Comparison of ENCODE assay signal across 29 cellular contexts in genomic region chr16:19710991-19711545, GRCh38. TPM values are rescaled to one million over a fixed set of nuclear protein-coding genes. Genes with fewer than 3 reads are reported as not detected.
DNase-seq lines count a peak whose midpoint lies in the region; ATAC-seq, FAIRE-seq and TF ChIP-seq lines count a peak whose summit lies in the region.
"Had no signal": no experiment of that assay in that cellular context is flagged by ENCODE, and none has a peak within 500 bp of the region (broad histone marks: within the 10 kb centered on the region; RNA-seq: fewer than 3 reads in every experiment).

No MANE protein-coding gene starts in this region.

- H3K14ac ChIP-seq in H1 (ENCODE audit: insufficient read length): no peak overlapping the region

- peak overlapping the region; percentile 37 to 40; a peak in 3 of 4 replicates for H3K4me2 ChIP-seq in H1 (ENCODE audit: insufficient read depth in 1 of 2, low read depth in 2 of 2, low read length in 2 of 2)
- H3K4me2 ChIP-seq: A549, SK-N-SH had no signal

- H3K4me3 Mint-ChIP-seq in activated CD4-positive, alpha-beta T cell treated with anti-CD3 and anti-CD28 coated beads, Interleukin-2, amount 10 ng/mL, durations not matched to agents 24 days and 14 days: no peak overlapping the region
- H3K4me3 Mint-ChIP-seq in chondrocyte (ENCODE audit: unreplicated experiment): no peak overlapping the region
- H3K4me3 Mint-ChIP-seq: brain; immature natural killer cell; stimulated activated naive CD8-positive, alpha-beta T cell treated with anti-CD3 and anti-CD28 coated beads, Interleukin-15, Interleukin-2, amounts not matched to agents 100 ng/mL and 50 ng/mL, for 24 hours; T-helper 2 cell treated with Interferon-gamma antibody and Interleukin-4, amounts not matched to agents 5 μg/mL and 100 μg/mL, for 36 hours had no signal

- H3K36me3 ChIP-seq in right atrium auricular region (peaks cover 27% of the 10 kb centered on the region), H1 (ENCODE audit: control insufficient read depth in 2 of 4, insufficient read depth in 4 of 4, low read length in 3 of 4) (peaks cover 26 to 83% (median 44%) of the 10 kb centered on the region in 4 experiments; a peak in 7 of 8 replicates)

- TF ChIP-seq CTCF in right atrium auricular region (IDR thresholded peaks at IDR 0.05) (no peak), H1 (IDR thresholded peaks at IDR 0.05; ENCODE audit: control extremely low read depth in 1 of 3, insufficient read depth in 1 of 3, low read depth in 1 of 3, low read length in 3 of 3) (no peak), D721Med (IDR thresholded peaks at IDR 0.05; ENCODE audit: insufficient read depth, missing control alignments) (no peak), chondrocyte (IDR thresholded peaks at IDR 0.05) (no peak)

- no peak overlapping the region for H2BK15ac ChIP-seq in H1 (ENCODE audit: low read length)

- no peak overlapping the region for H3K23ac ChIP-seq in H1 (ENCODE audit: insufficient read length)

- peaks cover 27% of the 10 kb centered on the region for H3K36me3 Mint-ChIP-seq in activated CD4-positive, alpha-beta T cell treated with anti-CD3 and anti-CD28 coated beads, Interleukin-2, amount 10 ng/mL, durations not matched to agents 24 days and 14 days (ENCODE audit: low read depth)
- peaks cover 14% of the 10 kb centered on the region for H3K36me3 Mint-ChIP-seq in chondrocyte (ENCODE audit: low read depth)

- H3K9me3 Mint-ChIP-seq in activated CD4-positive, alpha-beta T cell treated with anti-CD3 and anti-CD28 coated beads, Interleukin-2, amount 10 ng/mL, durations not matched to agents 24 days and 14 days: no peaks in the 10 kb centered on the region
- no peaks in the 10 kb centered on the region for H3K9me3 Mint-ChIP-seq in chondrocyte (ENCODE audit: low read depth)
- H3K9me3 Mint-ChIP-seq: brain; immature natural killer cell; stimulated activated naive CD8-positive, alpha-beta T cell treated with anti-CD3 and anti-CD28 coated beads, Interleukin-15, Interleukin-2, amounts not matched to agents 100 ng/mL and 50 ng/mL, for 24 hours; T-helper 2 cell treated with Interferon-gamma antibody and Interleukin-4, amounts not matched to agents 5 μg/mL and 100 μg/mL, for 36 hours had no signal

- intact Hi-C loops in Right ventricle myocardium inferior (cut with DNase I): loop anchor here (10.0 kb wide), 1 partner anchor 94 kb away; no protein-coding TSS in a partner anchor
- intact Hi-C loops in activated CD4-positive, alpha-beta T cell treated with anti-CD3 and anti-CD28 coated beads, Interleukin-2, amount 10 ng/mL, durations not matched to agents 24 days and 14 days (cut with micrococcal nuclease): loop anchor here (10.0 kb wide), 1 partner anchor 126 kb away; no protein-coding TSS in a partner anchor

- TF ChIP-seq POLR2A in H1 (IDR thresholded peaks at IDR 0.05; ENCODE audit: control extremely low read depth in 1 of 2, low read depth in 2 of 2, low read length in 2 of 2): no peak

- peaks cover 43 to 53% of the 10 kb centered on the region in 2 experiments for H4K20me1 ChIP-seq in H1 (replicated peaks in 1 of 2; ENCODE audit: control insufficient read depth in 1 of 2, insufficient read depth in 2 of 2, low read length in 2 of 2)

- peak overlapping the region; percentile 63; the same call in 1 of the 2 replicates for H2BK5ac ChIP-seq in H1 (ENCODE audit: low read depth, low read length)

- H3K27me3 ChIP-seq in right atrium auricular region: no peaks in the 10 kb centered on the region
- H3K27me3 ChIP-seq in H1 (replicated peaks in 1 of 4; ENCODE audit: control insufficient read depth in 3 of 4, extremely low read depth in 1 of 4, insufficient read depth in 3 of 4, low read length in 3 of 4): no peaks in the 10 kb centered on the region
- H3K27me3 ChIP-seq: BE2C, colonic mucosa, neutrophil had no signal

- H3K4me1 Mint-ChIP-seq in activated CD4-positive, alpha-beta T cell treated with anti-CD3 and anti-CD28 coated beads, Interleukin-2, amount 10 ng/mL, durations not matched to agents 24 days and 14 days: peaks cover 10% of the 10 kb centered on the region
- H3K4me1 Mint-ChIP-seq in chondrocyte (ENCODE audit: low read depth): peaks cover 1% of the 10 kb centered on the region

- no peak for FAIRE-seq in H1 (lab: Jason Lieb, UNC)
- no peak for FAIRE-seq in D721Med (lab: Jason Lieb, UNC)
- FAIRE-seq: A549, HTR-8/SVneo had no signal

- H2AK5ac ChIP-seq in H1 (ENCODE audit: low read depth, low read length): no peak overlapping the region

- TF ChIP-seq EP300 in H1 (IDR thresholded peaks at IDR 0.05; ENCODE audit: borderline replicate concordance in 1 of 2, low read depth in 2 of 2, low read length in 2 of 2): no peak

- H2BK120ac ChIP-seq in H1 (replicated peaks; ENCODE audit: low read depth, low read length): no peak overlapping the region

- POLR2A ChIA-PET in H1 (lab: Charles Lee; ENCODE audit: partially characterized antibody): interaction anchor here (0.7 to 3.3 kb wide), 11 partner anchors 11 to 920 kb away, joined by 3 to 20 read pairs (median 4); no protein-coding TSS in a partner anchor

- H3K27ac ChIP-seq in right atrium auricular region (peak overlapping the region in 1 of 2 donors; percentile 58), H1 (ENCODE audit: low read depth, low read length) (peak overlapping the region; percentile 49), substantia nigra (ENCODE audit: low read depth, low read length, poor library complexity, severe bottlenecking) (peak overlapping the region; percentile 41)
- H3K27ac ChIP-seq: A549, colonic mucosa, neutrophil, WERI-Rb-1 had no signal

- no peaks in the 10 kb centered on the region for H3K27me3 Mint-ChIP-seq in activated CD4-positive, alpha-beta T cell treated with anti-CD3 and anti-CD28 coated beads, Interleukin-2, amount 10 ng/mL, durations not matched to agents 24 days and 14 days
- no peaks in the 10 kb centered on the region for H3K27me3 Mint-ChIP-seq in chondrocyte (ENCODE audit: low read depth)
- H3K27me3 Mint-ChIP-seq: stimulated activated naive CD8-positive, alpha-beta T cell treated with anti-CD3 and anti-CD28 coated beads, Interleukin-15, Interleukin-2, amounts not matched to agents 100 ng/mL and 50 ng/mL, for 24 hours had no signal

- WGBS in H1 (ENCODE audit: extremely low coverage in 1 of 2, insufficient coverage in 1 of 2, insufficient read length in 1 of 2, insufficient replicate concordance in 2 of 2, low coverage in 1 of 2, low lambda C conversion rate in 2 of 2, missing lambda C conversion rate in 1 of 2), 2 experiments: 88% methylated on average over 11 of the region's 13 CpGs; no CpG with 5 or more reads in 1 of the 2 experiments

- H2BK12ac ChIP-seq in H1 (ENCODE audit: low read depth, low read length): no peak overlapping the region

- H3K56ac ChIP-seq in H1 (replicated peaks; ENCODE audit: insufficient read length, low read depth, low read length): no peak overlapping the region

- H3K4ac ChIP-seq in H1 (replicated peaks; ENCODE audit: insufficient read length, low read depth, low read length): no peak overlapping the region

- DNase-seq in Right ventricle myocardium inferior (ENCODE audit: missing footprints) (peak; percentile 32), right atrium auricular region (ENCODE audit: low spot score) (no peak), H1 (ENCODE audit: low read depth in 1 of 2, low spot score in 2 of 2) (no peak), mucosa of gallbladder (ENCODE audit: low spot score) (peak; percentile 35), substantia nigra (lab: John Stamatoyannopoulos, UW) (peak in 1 of 49 donors; percentile 33), D721Med (ENCODE audit: insufficient read length, low spot score) (no peak), chondrocyte (ENCODE audit: low spot score) (no peak)
- DNase-seq in activated CD4-positive, alpha-beta T cell treated with anti-CD3 and anti-CD28 coated beads, Interleukin-2, amount 10 ng/mL, durations not matched to agents 24 days and 14 days: no peak
- DNase-seq: activated CD4-positive, alpha-beta T cell treated with anti-CD3 and anti-CD28 coated beads, Interleukin-2, amount 50 U/mL, for 48 hours; activated CD8-positive, alpha-beta memory T cell treated with anti-CD3 and anti-CD28 coated beads, Interleukin-2, amount 50 U/mL, for 48 hours; activated effector memory CD4-positive, alpha-beta T cell treated with Interleukin-2 at 50 U/mL for 16 hours; BE2C; colonic mucosa; DMS79 treated with DMSO at 0.1 percent for 48 hours; immature natural killer cell; lower lobe of right lung; NCI-H1092; NCI-H1930; SK-N-SH; stimulated activated CD4-positive, alpha-beta T cell treated with anti-CD3 and anti-CD28 coated beads, Interleukin-12 subunit alpha, Interleukin-12 subunit beta, amount 100 ng/mL, for 4 hours; stimulated activated CD4-positive, alpha-beta T cell treated with anti-CD3 and anti-CD28 coated beads, Interleukin-4, amount 100 ng/mL, for 4 hours; trophoblast cell; WERI-Rb-1 had no signal

- peaks cover 25 to 97% of the 10 kb centered on the region in 2 experiments for H3K79me2 ChIP-seq in H1 (ENCODE audit: control insufficient read depth in 1 of 2, insufficient read depth in 2 of 2, low read length in 2 of 2)

- H3K18ac ChIP-seq in H1 (ENCODE audit: extremely low read depth, low read length): peak overlapping the region; percentile 43; the same call in 1 of the 2 replicates

- no peak overlapping the region for H2AFZ ChIP-seq in H1 (ENCODE audit: low read length)

- H3K79me1 ChIP-seq in H1 (ENCODE audit: low read depth, low read length): peaks cover 30% of the 10 kb centered on the region

- no peak; a peak in 1 of 4 replicates for TF ChIP-seq RAD21 in H1 (IDR thresholded peaks at IDR 0.05 in 1 of 2, conservative IDR thresholded peaks at IDR 0.05 in 1 of 2; ENCODE audit: low read depth in 2 of 2, low read length in 2 of 2)

- H4K5ac ChIP-seq in H1 (ENCODE audit: insufficient read length, low read depth, low read length): no peak overlapping the region

- H2BK20ac ChIP-seq in H1 (ENCODE audit: low read length): no peak overlapping the region

- H4K91ac ChIP-seq in H1 (replicated peaks; ENCODE audit: insufficient read length, low read length): no peak overlapping the region

- 0 out of 2 replicates have a peak overlapping the region, but pooled peaks have one; percentile 6 for H4K8ac ChIP-seq in H1 (ENCODE audit: extremely low read depth, insufficient read depth, low read length)

- no peaks in the 10 kb centered on the region for H3K23me2 ChIP-seq in H1 (ENCODE audit: low read depth, low read length)

- no peak for ATAC-seq in Right ventricle myocardium inferior
- ATAC-seq: A549, lower lobe of right lung had no signal

- H3K27ac Mint-ChIP-seq in activated CD4-positive, alpha-beta T cell treated with anti-CD3 and anti-CD28 coated beads, Interleukin-2, amount 10 ng/mL, durations not matched to agents 24 days and 14 days: no peak overlapping the region
- H3K27ac Mint-ChIP-seq in chondrocyte (ENCODE audit: unreplicated experiment): no peak overlapping the region
- H3K27ac Mint-ChIP-seq: immature natural killer cell; stimulated activated naive CD8-positive, alpha-beta T cell treated with anti-CD3 and anti-CD28 coated beads, Interleukin-15, Interleukin-2, amounts not matched to agents 100 ng/mL and 50 ng/mL, for 24 hours; T-helper 2 cell treated with Interferon-gamma antibody and Interleukin-4, amounts not matched to agents 5 μg/mL and 100 μg/mL, for 36 hours had no signal

- no peak overlapping the region for H3K9ac ChIP-seq in H1 (replicated peaks in 1 of 4; ENCODE audit: extremely low read depth in 1 of 4, low read depth in 3 of 4, low read length in 3 of 4)
- H3K9ac ChIP-seq: SK-N-SH had no signal

- CTCF ChIA-PET in H1 (lab: Charles Lee; ENCODE audit: partially characterized antibody): interaction anchor here (1.2 to 1.9 kb wide), 4 partner anchors 61 to 189 kb away, joined by 3 to 4 read pairs (median 4); no protein-coding TSS in a partner anchor

- H3K9me3 ChIP-seq in right atrium auricular region: no peaks in the 10 kb centered on the region
- no peaks in the 10 kb centered on the region for H3K9me3 ChIP-seq in H1 (ENCODE audit: insufficient read depth in 2 of 2, low read depth in 1 of 2, low read length in 1 of 2)
- H3K9me3 ChIP-seq: A549, BE2C, colonic mucosa, lower lobe of right lung, neutrophil, SK-N-SH had no signal

- H3K4me3 ChIP-seq in right atrium auricular region (no peak overlapping the region), H1 (ENCODE audit: extremely low read depth in 1 of 4, insufficient read depth in 2 of 4, low read depth in 3 of 4, low read length in 4 of 4) (no peak overlapping the region)
- H3K4me3 ChIP-seq: A549, colonic mucosa, lower lobe of right lung had no signal

- H3K4me1 ChIP-seq in right atrium auricular region (peaks cover 0 to 18% of the 10 kb centered on the region in 2 donors), H1 (replicated peaks in 1 of 4; ENCODE audit: control insufficient read depth in 3 of 4, insufficient read depth in 4 of 4, low read length in 3 of 4) (peaks cover 14 to 53% (median 37%) of the 10 kb centered on the region in 4 experiments)
- H3K4me1 ChIP-seq: BE2C had no signal

RNA-seq across cellular contexts. Expression of gene KNOP1, which starts 7.0 kb away (rescaled TPM):
- total RNA-seq in Right ventricle myocardium inferior: 8.4 TPM
- total RNA-seq in right atrium auricular region: 1 to 10 TPM; 4.1 to 5.4 TPM
- total RNA-seq in H1 (2021; fragmentation: NEBNext Ultra II Directional; extraction: Animal tissue kit (Norgen Biotek cat#: 25700)): 80.8 and 87.9 TPM in 2 replicates
- polyA plus RNA-seq in H1 (2011; rRNA removed): 21.3 and 21.6 TPM in 2 replicates
- polyA plus RNA-seq in H1 (2011; cell fraction: cytosol; rRNA removed): 30.6 TPM
- polyA plus RNA-seq in H1 (2011; cell fraction: nucleus; rRNA removed): 28.8 TPM
- 79.8 to 109 TPM (median 84.5 TPM) in 4 replicates for polyA plus RNA-seq in H1 (2012, experiment 1 of 2)
- polyA plus RNA-seq in H1 (2012, experiment 2 of 2): 58.1 TPM
- 166 TPM for polyA plus RNA-seq in H1 (2013, experiment 1 of 2)
- polyA plus RNA-seq in H1 (2013, experiment 2 of 2): 154 TPM
- 48.1 and 53.1 TPM in 2 replicates for polyA minus RNA-seq in H1 (2011; rRNA and poly(A)+ RNA removed)
- 24.3 TPM for polyA minus RNA-seq in H1 (2011; cell fraction: cytosol; rRNA and poly(A)+ RNA removed)
- polyA minus RNA-seq in H1 (2011; cell fraction: nucleus; rRNA and poly(A)+ RNA removed): 57.8 TPM
- total RNA-seq in mucosa of gallbladder: 15.1 TPM
- 36.9 and 37.0 TPM in 2 replicates for total RNA-seq in activated CD4-positive, alpha-beta T cell treated with anti-CD3 and anti-CD28 coated beads, Interleukin-2, amount 10 ng/mL, durations not matched to agents 24 days and 14 days
- total RNA-seq in chondrocyte: 20.0 to 24.7 TPM (median 20.4 TPM) in 3 replicates

RNA-seq across cellular contexts. Expression of gene IQCK, which starts 7.0 kb away (rescaled TPM):
- total RNA-seq in Right ventricle myocardium inferior: 5.2 TPM
- total RNA-seq in right atrium auricular region: 10 to 100 TPM in 1 of 2 donors, 1 to 10 TPM in 1; 7.5 to 14.4 TPM
- 5.8 and 6.2 TPM in 2 replicates for total RNA-seq in H1 (2021; fragmentation: NEBNext Ultra II Directional; extraction: Animal tissue kit (Norgen Biotek cat#: 25700))
- polyA plus RNA-seq in H1 (2011; rRNA removed): 9.3 and 10.4 TPM in 2 replicates
- polyA plus RNA-seq in H1 (2011; cell fraction: cytosol; rRNA removed): 7.9 TPM
- polyA plus RNA-seq in H1 (2011; cell fraction: nucleus; rRNA removed): 4.7 TPM
- polyA plus RNA-seq in H1 (2012, experiment 1 of 2): 4.6 to 7.0 TPM (median 5.2 TPM) in 4 replicates
- 1.3 TPM for polyA plus RNA-seq in H1 (2012, experiment 2 of 2)
- 3.9 TPM for polyA plus RNA-seq in H1 (2013, experiment 1 of 2)
- 3.7 TPM for polyA plus RNA-seq in H1 (2013, experiment 2 of 2)
- polyA minus RNA-seq in H1 (2011; rRNA and poly(A)+ RNA removed): 6.1 and 7.3 TPM in 2 replicates
- 2.9 TPM for polyA minus RNA-seq in H1 (2011; cell fraction: cytosol; rRNA and poly(A)+ RNA removed)
- 12.8 TPM for polyA minus RNA-seq in H1 (2011; cell fraction: nucleus; rRNA and poly(A)+ RNA removed)
- 23.7 TPM for total RNA-seq in mucosa of gallbladder
- 1.0 and 2.0 TPM in 2 replicates for total RNA-seq in activated CD4-positive, alpha-beta T cell treated with anti-CD3 and anti-CD28 coated beads, Interleukin-2, amount 10 ng/mL, durations not matched to agents 24 days and 14 days
- 2.6 to 8.9 TPM (median 3.8 TPM) in 3 replicates for total RNA-seq in chondrocyte

Comparison
In these comparisons a context has a peak if more than half of its experiments do, and no peak if none do; other contexts are left out.
1. DNase-seq: peak in Right ventricle myocardium inferior (single experiment) and mucosa of gallbladder (single experiment); none in right atrium auricular region (single experiment), H1 (0 of 2), activated CD4-positive, alpha-beta T cell treated with anti-CD3 and anti-CD28 coated beads, Interleukin-2, amount 10 ng/mL, durations not matched to agents 24 days and 14 days (single experiment), D721Med (single experiment) and chondrocyte (single experiment).